Comparison of ENCODE assay signal across 8 cellular contexts in the genomic region with DNA sequence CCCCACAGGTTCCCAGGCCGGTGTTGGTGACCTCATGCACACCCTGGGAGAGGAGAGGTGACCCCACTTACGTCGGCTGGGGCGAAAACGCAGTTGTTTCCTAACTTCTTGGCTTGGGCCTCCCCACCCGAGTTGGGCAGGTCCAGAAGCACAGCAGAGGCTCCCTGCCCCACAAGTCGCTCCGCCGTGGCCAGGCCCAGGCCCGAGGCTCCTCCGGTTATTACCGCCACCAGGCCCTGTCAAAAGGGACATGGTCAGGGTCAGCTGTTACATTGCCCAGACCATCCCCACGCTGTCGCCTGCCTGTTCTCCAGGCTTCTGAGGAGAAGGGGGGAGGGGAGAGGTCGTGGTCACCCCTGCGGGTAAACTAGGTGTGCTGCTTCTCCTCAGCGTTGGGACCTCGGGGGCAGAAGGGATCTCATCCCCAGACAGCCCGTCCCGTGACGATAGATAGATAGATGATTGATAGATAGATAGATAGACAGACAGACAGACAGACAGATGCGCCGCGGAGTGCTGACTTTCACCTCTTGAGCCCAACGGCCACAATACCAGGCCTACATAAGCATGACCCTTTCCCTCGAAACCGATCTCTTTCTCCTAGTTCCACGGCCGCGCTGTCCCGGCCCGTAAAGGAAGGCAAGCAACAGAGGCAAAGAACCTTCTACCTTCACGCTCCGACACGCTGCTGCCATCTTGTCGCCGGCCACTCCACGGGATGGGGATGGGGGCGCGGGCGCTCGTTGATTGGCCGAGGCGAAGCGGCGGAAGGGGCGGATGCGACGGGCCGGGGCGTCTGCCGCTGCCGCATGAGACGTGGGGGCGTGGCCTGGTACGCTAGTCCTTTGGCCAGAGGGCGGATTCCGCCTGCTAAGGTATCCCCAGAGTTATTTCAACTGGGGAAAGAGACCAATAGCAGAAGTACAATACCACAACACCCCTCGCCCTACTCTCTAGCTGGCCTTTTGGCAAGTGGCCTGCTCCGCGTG. TPM values are rescaled to one million over a fixed set of nuclear protein-coding genes. Genes with fewer than 3 reads are reported as not detected.
DNase-seq lines count a peak whose midpoint lies in the region; ATAC-seq and TF ChIP-seq lines count a peak whose summit lies in the region.

A gene (minus strand): TSS at position 720 of the 989 bp plus-strand sequence. CDS start 25 bp downstream, at position 695.

- DNase-seq in GM12865 (ENCODE audit: low read depth) (peak; percentile 90), NCI-H128 (lab: John Stamatoyannopoulos, UW; ENCODE audit: unreplicated experiment) (peak; percentile 69), T follicular helper cell (ENCODE audit: low read depth) (peak; percentile 81), adipocyte (ENCODE audit: low read depth) (peak; percentile 95), cardiac muscle cell (ENCODE audit: low read depth in 1 of 2, low spot score in 1 of 2) (peak; percentile 89 to 93), pons (ENCODE audit: low spot score) (peak; percentile 75), type B pancreatic cell (ENCODE audit: extremely low spot score, unreplicated experiment) (peak; percentile 88)

- H3K27me3 Mint-ChIP-seq in type B pancreatic cell: peaks cover 12% of the 10 kb centered on the region

- peak within 1 kb of the TSS; percentile 79 for H3K27ac ChIP-seq in cardiac muscle cell

- TF ChIP-seq CTCF in GM12865 (IDR thresholded peaks at IDR 0.05; ENCODE audit: insufficient read depth, low read depth, low read length, missing control alignments) (no peak), cardiac muscle cell (IDR thresholded peaks at IDR 0.05; ENCODE audit: low read depth, low read length) (no peak), type B pancreatic cell (conservative IDR thresholded peaks at IDR 0.05) (no peak)

- ATAC-seq in HG02678 (IDR thresholded peaks at IDR 0.05; ENCODE audit: unreplicated experiment): peak; percentile 97

- H3K4me3 ChIP-seq in GM12865 (ENCODE audit: low read depth, low read length): peak within 1 kb of the TSS; percentile 93
- H3K4me3 ChIP-seq in adipocyte (ENCODE audit: low read length): peak within 1 kb of the TSS; percentile 87
- H3K4me3 ChIP-seq in cardiac muscle cell: peak within 1 kb of the TSS; percentile 79

- H3K9ac ChIP-seq in adipocyte (ENCODE audit: low read length): peak within 1 kb of the TSS; percentile 93

- no peaks in the 10 kb centered on the region for H3K9me3 ChIP-seq in adipocyte (ENCODE audit: control insufficient read depth, low read length)
- no peaks in the 10 kb centered on the region for H3K9me3 ChIP-seq in cardiac muscle cell (ENCODE audit: low read depth)

- peaks cover 4% of the 10 kb centered on the region for H3K9me3 Mint-ChIP-seq in type B pancreatic cell

- peaks cover 26% of the 10 kb centered on the region for H3K36me3 ChIP-seq in adipocyte (ENCODE audit: control insufficient read depth, insufficient read depth, low read length, severe bottlenecking)
- peaks cover 2% of the 10 kb centered on the region for H3K36me3 ChIP-seq in cardiac muscle cell

- H3K4me3 Mint-ChIP-seq in type B pancreatic cell: peak within 1 kb of the TSS; percentile 96

- H3K4me1 ChIP-seq in adipocyte (ENCODE audit: control insufficient read depth, insufficient read depth, low read length): peaks cover 10% of the 10 kb centered on the region
- H3K4me1 ChIP-seq in cardiac muscle cell (ENCODE audit: low read depth): no peaks in the 10 kb centered on the region

- H3K27me3 ChIP-seq in adipocyte (replicated peaks; ENCODE audit: control insufficient read depth, insufficient read depth, low read length) (peaks cover 17% of the 10 kb centered on the region), cardiac muscle cell (peaks cover 5% of the 10 kb centered on the region)

- H3K4me1 Mint-ChIP-seq in type B pancreatic cell (ENCODE audit: unreplicated experiment): peaks cover 8% of the 10 kb centered on the region

- no peaks in the 10 kb centered on the region for H3K36me3 Mint-ChIP-seq in type B pancreatic cell

- peak within 1 kb of the TSS; percentile 80 for H3K27ac Mint-ChIP-seq in type B pancreatic cell

RNA-seq across cellular contexts. Expression of the gene that starts here (rescaled TPM):
- total RNA-seq in cardiac muscle cell (78.4 and 183 TPM in 2 replicates), type B pancreatic cell (ENCODE audit: low replicate concordance) (63.7 and 101 TPM in 2 replicates)
- 133 and 249 TPM in 2 replicates for polyA plus RNA-seq in cardiac muscle cell

Comparison
In these comparisons a context has a peak if more than half of its experiments do, and no peak if none do; other contexts are left out.
1. Peak in every context shown above with its lines: DNase-seq, ATAC-seq, H3K4me3 ChIP-seq and H3K27ac ChIP-seq.